Comparison of ENCODE assay signal across 8 cellular contexts in the genomic region with DNA sequence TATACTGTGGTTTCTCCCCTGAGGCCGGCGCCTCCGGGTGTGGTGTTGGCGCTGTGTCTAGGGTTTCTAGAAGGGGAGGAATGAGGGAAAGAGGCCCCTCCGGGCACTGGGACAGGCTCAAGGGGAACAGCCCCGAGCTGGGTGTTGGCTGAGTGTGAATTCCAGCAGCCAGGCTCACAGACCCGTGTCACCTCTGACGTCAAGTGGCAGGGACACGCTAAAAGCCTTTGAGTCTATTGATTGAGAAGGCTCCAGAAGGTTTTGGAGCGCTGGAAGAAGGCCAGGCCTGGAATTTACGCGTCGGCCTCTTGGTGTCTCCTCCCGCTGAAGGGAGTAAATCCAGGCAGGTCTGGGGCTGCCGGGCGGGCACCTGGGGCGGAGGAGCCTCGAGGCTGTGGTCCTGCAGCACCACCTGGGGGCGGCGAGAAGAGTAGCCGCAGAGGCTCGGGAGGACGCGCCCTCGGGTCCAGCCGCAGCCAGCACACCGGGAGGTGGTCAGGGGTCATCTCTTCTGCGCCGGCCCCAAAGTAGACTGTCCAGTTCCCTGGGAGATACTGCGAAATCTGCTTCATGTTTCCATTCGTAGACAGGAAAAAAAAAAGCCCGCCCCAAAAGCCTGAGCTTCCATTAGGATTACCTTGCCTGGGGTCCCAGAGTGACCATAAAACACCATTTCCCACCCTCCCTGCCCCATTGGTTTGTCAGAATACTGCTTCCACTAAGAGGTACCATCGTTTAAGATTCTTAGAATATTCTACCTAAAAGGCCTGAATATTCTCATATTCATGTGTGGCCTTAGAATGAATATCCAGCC.
DNase-seq lines count a peak whose midpoint lies in the region; ATAC-seq and TF ChIP-seq lines count a peak whose summit lies in the region.

No MANE protein-coding gene starts in this region.

- in situ Hi-C loops in brain microvascular endothelial cell (cut with HindIII; ENCODE audit: low pct_ligation_motif_present, low sequenced_read_pairs): loop anchor here (10.0 kb wide), 1 partner anchor 297 kb away; no protein-coding TSS in a partner anchor

- H3K9me3 ChIP-seq in iPS-15b (ENCODE audit: control insufficient read depth, insufficient read depth, low read length): no peaks in the 10 kb centered on the region
- no peaks in the 10 kb centered on the region for H3K9me3 ChIP-seq in skeletal muscle tissue (ENCODE audit: control insufficient read depth in 3 of 3, low read length in 3 of 3)

- DNase-seq in A172 (ENCODE audit: low spot score) (peak; percentile 92), NCI-H2081 treated with DMSO at 0.1 percent for 48 hours (lab: John Stamatoyannopoulos, UW) (peak; percentile 88), UCSD-AML1 (lab: John Stamatoyannopoulos, UW; ENCODE audit: unreplicated experiment) (peak; percentile 77), brain microvascular endothelial cell (peak; percentile 75)

- no peaks in the 10 kb centered on the region for H3K36me3 ChIP-seq in brain microvascular endothelial cell (replicated peaks)
- H3K36me3 ChIP-seq in iPS-15b (ENCODE audit: control insufficient read depth, insufficient read depth, low read length): no peaks in the 10 kb centered on the region
- H3K36me3 ChIP-seq in skeletal muscle tissue (ENCODE audit: control insufficient read depth in 3 of 3, insufficient read depth in 3 of 3, low read length in 3 of 3): no peaks in the 10 kb centered on the region

- H3K4me3 ChIP-seq in brain microvascular endothelial cell (ENCODE audit: low read depth, low read length) (peak overlapping the region; percentile 45), iPS-15b (ENCODE audit: low read depth, low read length) (no peak overlapping the region), skeletal muscle tissue (ENCODE audit: low read length in 3 of 3) (peak overlapping the region; percentile 67 to 81 (median 68))

- H3K9ac ChIP-seq in iPS-15b (ENCODE audit: low read depth, low read length): peak overlapping the region; percentile 66
- peak overlapping the region; percentile 72 to 84 (median 74) for H3K9ac ChIP-seq in skeletal muscle tissue (ENCODE audit: low read depth in 1 of 3, low read length in 3 of 3)

- peak; percentile 92 for ATAC-seq in GM18517 (IDR thresholded peaks at IDR 0.05; ENCODE audit: unreplicated experiment)
- ATAC-seq in HG03060 (IDR thresholded peaks at IDR 0.05; ENCODE audit: low read depth, unreplicated experiment): peak; percentile 74

- H3K27ac ChIP-seq in brain microvascular endothelial cell (no peak overlapping the region), skeletal muscle tissue (ENCODE audit: low read depth, low read length) (no peak overlapping the region)

- peak; percentile 92 for TF ChIP-seq CTCF in brain microvascular endothelial cell (IDR thresholded peaks at IDR 0.05; ENCODE audit: low read depth, low read length, missing control alignments)

- H3K27me3 ChIP-seq in brain microvascular endothelial cell (replicated peaks) (peaks cover 3% of the 10 kb centered on the region), iPS-15b (ENCODE audit: control insufficient read depth, insufficient read depth, low read length) (peaks cover 11% of the 10 kb centered on the region), skeletal muscle tissue (ENCODE audit: control insufficient read depth in 3 of 3, insufficient read depth in 3 of 3, low read length in 3 of 3) (no peaks in the 10 kb centered on the region)

- peaks cover 2% of the 10 kb centered on the region for H3K4me1 ChIP-seq in iPS-15b (ENCODE audit: control insufficient read depth, insufficient read depth, low read length)
- peaks cover 3 to 7% (median 6%) of the 10 kb centered on the region in 3 donors for H3K4me1 ChIP-seq in skeletal muscle tissue (ENCODE audit: control insufficient read depth in 3 of 3, insufficient read depth in 3 of 3, low read length in 3 of 3)
